Comparison of ENCODE assay signal across 1 cellular context in the genomic region with DNA sequence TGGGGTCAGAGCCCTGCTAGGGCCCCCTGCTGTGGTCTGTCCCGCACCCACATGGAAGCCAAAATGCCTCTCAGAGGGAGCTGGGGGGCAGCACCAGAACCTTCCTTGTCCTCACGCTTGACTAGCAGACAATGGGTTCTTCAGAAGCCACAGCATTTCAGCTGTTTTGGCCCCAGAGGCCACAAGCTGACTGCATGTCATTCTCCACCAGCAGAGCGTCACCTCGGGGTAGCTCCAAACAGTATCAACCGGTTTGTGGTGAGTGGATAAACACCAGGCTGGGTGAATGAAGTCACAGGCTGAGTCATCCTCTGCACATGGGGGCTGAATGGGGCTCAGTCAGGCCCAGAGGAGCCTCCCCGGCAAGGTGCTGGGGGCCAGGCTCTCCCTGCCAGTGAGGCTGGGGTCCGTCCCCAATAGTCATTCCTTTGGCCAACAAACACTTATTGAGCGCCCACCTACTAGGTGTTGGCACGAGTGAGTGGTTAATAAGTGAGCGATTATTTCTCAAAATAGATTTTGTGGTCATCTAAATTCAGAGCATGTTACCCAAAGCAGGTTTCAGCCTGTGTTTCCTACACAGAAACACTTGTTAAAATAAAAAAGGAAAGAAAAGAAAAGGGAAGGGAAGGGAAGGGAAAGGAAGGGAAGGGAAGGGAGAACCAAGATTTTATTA.
TF ChIP-seq lines count a peak whose summit lies in the region.

No MANE protein-coding gene starts in this region.

TF ChIP-seq in GM12878, 131 proteins besides CTCF, POLR2A, EP300 and RAD21 (continued from another document):
- TF ChIP-seq, protein P1, sequence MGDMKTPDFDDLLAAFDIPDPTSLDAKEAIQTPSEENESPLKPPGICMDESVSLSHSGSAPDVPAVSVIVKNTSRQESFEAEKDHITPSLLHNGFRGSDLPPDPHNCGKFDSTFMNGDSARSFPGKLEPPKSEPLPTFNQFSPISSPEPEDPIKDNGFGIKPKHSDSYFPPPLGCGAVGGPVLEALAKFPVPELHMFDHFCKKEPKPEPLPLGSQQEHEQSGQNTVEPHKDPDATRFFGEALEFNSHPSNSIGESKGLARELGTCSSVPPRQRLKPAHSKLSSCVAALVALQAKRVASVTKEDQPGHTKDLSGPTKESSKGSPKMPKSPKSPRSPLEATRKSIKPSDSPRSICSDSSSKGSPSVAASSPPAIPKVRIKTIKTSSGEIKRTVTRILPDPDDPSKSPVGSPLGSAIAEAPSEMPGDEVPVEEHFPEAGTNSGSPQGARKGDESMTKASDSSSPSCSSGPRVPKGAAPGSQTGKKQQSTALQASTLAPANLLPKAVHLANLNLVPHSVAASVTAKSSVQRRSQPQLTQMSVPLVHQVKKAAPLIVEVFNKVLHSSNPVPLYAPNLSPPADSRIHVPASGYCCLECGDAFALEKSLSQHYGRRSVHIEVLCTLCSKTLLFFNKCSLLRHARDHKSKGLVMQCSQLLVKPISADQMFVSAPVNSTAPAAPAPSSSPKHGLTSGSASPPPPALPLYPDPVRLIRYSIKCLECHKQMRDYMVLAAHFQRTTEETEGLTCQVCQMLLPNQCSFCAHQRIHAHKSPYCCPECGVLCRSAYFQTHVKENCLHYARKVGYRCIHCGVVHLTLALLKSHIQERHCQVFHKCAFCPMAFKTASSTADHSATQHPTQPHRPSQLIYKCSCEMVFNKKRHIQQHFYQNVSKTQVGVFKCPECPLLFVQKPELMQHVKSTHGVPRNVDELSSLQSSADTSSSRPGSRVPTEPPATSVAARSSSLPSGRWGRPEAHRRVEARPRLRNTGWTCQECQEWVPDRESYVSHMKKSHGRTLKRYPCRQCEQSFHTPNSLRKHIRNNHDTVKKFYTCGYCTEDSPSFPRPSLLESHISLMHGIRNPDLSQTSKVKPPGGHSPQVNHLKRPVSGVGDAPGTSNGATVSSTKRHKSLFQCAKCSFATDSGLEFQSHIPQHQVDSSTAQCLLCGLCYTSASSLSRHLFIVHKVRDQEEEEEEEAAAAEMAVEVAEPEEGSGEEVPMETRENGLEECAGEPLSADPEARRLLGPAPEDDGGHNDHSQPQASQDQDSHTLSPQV (IDR thresholded peaks at IDR 0.05): no peak
- TF ChIP-seq CHD1 (IDR thresholded peaks at IDR 0.05; ENCODE audit: low read depth, low read length) (no peak), POLR2AphosphoS2 (IDR thresholded peaks at IDR 0.05; ENCODE audit: low read depth, low read length) (no peak), PRDM15 (CRISPR knock-in tag; IDR thresholded peaks at IDR 0.05) (no peak), HCFC1 (IDR thresholded peaks at IDR 0.05; ENCODE audit: low read length) (no peak), BCL11A (IDR thresholded peaks at IDR 0.05; ENCODE audit: low read depth, low read length) (peak; percentile 87), YBX1 (IDR thresholded peaks at IDR 0.05) (no peak), NR2F1 (conservative IDR thresholded peaks at IDR 0.05) (peak; percentile 90), ATF2 (IDR thresholded peaks at IDR 0.05; ENCODE audit: low read length) (peak; percentile 89; the same call in 1 of the 2 replicates)
- TF ChIP-seq, protein P2, sequence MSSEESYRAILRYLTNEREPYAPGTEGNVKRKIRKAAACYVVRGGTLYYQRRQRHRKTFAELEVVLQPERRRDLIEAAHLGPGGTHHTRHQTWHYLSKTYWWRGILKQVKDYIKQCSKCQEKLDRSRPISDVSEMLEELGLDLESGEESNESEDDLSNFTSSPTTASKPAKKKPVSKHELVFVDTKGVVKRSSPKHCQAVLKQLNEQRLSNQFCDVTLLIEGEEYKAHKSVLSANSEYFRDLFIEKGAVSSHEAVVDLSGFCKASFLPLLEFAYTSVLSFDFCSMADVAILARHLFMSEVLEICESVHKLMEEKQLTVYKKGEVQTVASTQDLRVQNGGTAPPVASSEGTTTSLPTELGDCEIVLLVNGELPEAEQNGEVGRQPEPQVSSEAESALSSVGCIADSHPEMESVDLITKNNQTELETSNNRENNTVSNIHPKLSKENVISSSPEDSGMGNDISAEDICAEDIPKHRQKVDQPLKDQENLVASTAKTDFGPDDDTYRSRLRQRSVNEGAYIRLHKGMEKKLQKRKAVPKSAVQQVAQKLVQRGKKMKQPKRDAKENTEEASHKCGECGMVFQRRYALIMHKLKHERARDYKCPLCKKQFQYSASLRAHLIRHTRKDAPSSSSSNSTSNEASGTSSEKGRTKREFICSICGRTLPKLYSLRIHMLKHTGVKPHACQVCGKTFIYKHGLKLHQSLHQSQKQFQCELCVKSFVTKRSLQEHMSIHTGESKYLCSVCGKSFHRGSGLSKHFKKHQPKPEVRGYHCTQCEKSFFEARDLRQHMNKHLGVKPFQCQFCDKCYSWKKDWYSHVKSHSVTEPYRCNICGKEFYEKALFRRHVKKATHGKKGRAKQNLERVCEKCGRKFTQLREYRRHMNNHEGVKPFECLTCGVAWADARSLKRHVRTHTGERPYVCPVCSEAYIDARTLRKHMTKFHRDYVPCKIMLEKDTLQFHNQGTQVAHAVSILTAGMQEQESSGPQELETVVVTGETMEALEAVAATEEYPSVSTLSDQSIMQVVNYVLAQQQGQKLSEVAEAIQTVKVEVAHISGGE (CRISPR knock-in tag; IDR thresholded peaks at IDR 0.05): no peak
